In the genomic region with DNA sequence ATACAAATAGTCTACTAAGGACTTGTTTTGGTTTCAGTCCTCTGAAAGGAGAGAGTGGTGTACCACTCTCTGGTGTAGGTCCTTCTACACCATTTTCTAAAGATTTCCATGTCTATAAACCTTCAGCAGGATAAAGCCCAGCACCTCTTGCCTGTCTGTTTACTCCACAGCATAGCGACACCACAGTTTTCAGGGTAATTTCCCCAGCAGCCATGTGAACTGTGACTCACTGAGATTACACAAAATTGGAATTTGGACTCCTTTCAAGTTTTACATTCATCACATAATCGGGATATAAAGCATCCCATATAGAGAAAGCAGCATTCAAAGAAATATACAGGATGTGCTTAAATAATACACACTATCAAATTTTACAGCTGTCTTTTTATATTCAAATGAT, we compare ENCODE assay signal across 11 cellular contexts.
A peak's percentile ranks its signal among the peaks of the same experiment; 100 is the strongest.
DNase-seq lines count a peak whose midpoint lies in the region; ATAC-seq and TF ChIP-seq lines count a peak whose summit lies in the region.
"Had no signal": no experiment of that assay in that cellular context is flagged by ENCODE, and none has a peak within 500 bp of the region (broad histone marks: within the 10 kb centered on the region; RNA-seq: fewer than 3 reads in every experiment).

No MANE protein-coding gene starts in this region.

- H3K36me3 Mint-ChIP-seq in brain, result no peaks in the 10 kb centered on the region

- no peak overlapping the region for H3K4me3 ChIP-seq in left lung

- no peak overlapping the region for H3K27ac ChIP-seq in left lung

- intact Hi-C loops in left lung (cut with DNase I), result no loop called here

- H3K4me1 ChIP-seq in left lung, result no peaks in the 10 kb centered on the region

- ATAC-seq in left lung (peak; percentile 66), HG02588 (IDR thresholded peaks at IDR 0.05; ENCODE audit: unreplicated experiment) (no peak), HG03354 (IDR thresholded peaks at IDR 0.05; ENCODE audit: poor library complexity, severe bottlenecking, unreplicated experiment) (no peak)

- peaks cover 44% of the 10 kb centered on the region for H3K4me1 Mint-ChIP-seq in brain

- peak overlapping the region in 3 of 5 experiments; percentile 12 to 80 (median 36) for H3K27ac Mint-ChIP-seq in brain

- no peaks in the 10 kb centered on the region for H3K9me3 ChIP-seq in left lung

- no peaks in the 10 kb centered on the region for H3K27me3 ChIP-seq in left lung

- no peaks in the 10 kb centered on the region for H3K9me3 Mint-ChIP-seq in brain

- TF ChIP-seq CTCF in AG09319 (IDR thresholded peaks at IDR 0.05; ENCODE audit: low read depth, low read length) (no peak), brain (conservative IDR thresholded peaks at IDR 0.05) (no peak), left lung (IDR thresholded peaks at IDR 0.05) (no peak), GM20000 (IDR thresholded peaks at IDR 0.05; ENCODE audit: extremely low read depth, missing control alignments) (no peak)

- no peaks in the 10 kb centered on the region for H3K36me3 ChIP-seq in left lung

- peak; percentile 29 for DNase-seq in AG09319 (ENCODE audit: extremely low read depth, low read depth)
- DNase-seq in HT-29 (ENCODE audit: low spot score), result peak; percentile 61
- DNase-seq in left lung, result no peak
- no peak for DNase-seq in SHP77 treated with DMSO at 0.1 percent for 48 hours (lab: John Stamatoyannopoulos, UW)
- no peak for DNase-seq in GM20000 (ENCODE audit: low spot score)
- DNase-seq: activated CD8-positive, alpha-beta memory T cell treated with anti-CD3 and anti-CD28 coated beads, Interleukin-2, amount 50 U/mL, for 4 hours; MM.1S; SHP77 had no signal

- H3K4me3 Mint-ChIP-seq in brain, result no peak overlapping the region

- H3K27me3 Mint-ChIP-seq in brain, result no peaks in the 10 kb centered on the region

Comparison
In these comparisons a context has a peak if more than half of its experiments do, and no peak if none do; other contexts are left out.
1. DNase-seq: peak in AG09319 (single experiment) and HT-29 (single experiment); none in left lung (0 of 2), SHP77 treated with DMSO at 0.1 percent for 48 hours (single experiment) and GM20000 (single experiment).